ENCODE assay signal across 8 cellular contexts in genomic region chr10:24360286-24361127, GRCh38.
A peak's percentile ranks its signal among the peaks of the same experiment; 100 is the strongest.
DNase-seq lines count a peak whose midpoint lies in the region; ATAC-seq and TF ChIP-seq lines count a peak whose summit lies in the region.

No MANE protein-coding gene starts in this region.

- H3K27me3 ChIP-seq in body of pancreas = no peaks in the 10 kb centered on the region

- peak; percentile 64 for ATAC-seq in GM18499 (IDR thresholded peaks at IDR 0.05; ENCODE audit: insufficient read depth, unreplicated experiment)
- ATAC-seq in HG03064 (IDR thresholded peaks at IDR 0.05; ENCODE audit: low read depth, unreplicated experiment) = peak; percentile 89
- ATAC-seq in body of pancreas = peak; percentile 90

- peaks cover 8% of the 10 kb centered on the region for H3K4me1 ChIP-seq in body of pancreas

- intact Hi-C loops in body of pancreas (cut with DNase I) = loop anchor here (5.0 kb wide), 1 partner anchor 368 kb away; no protein-coding TSS in a partner anchor

- WGBS in body of pancreas, 2 donors = 27 to 28% methylated on average over 12 of the region's 12 CpGs

- H3K4me3 ChIP-seq in body of pancreas = no peak overlapping the region

- peak; percentile 76 for DNase-seq in AG20443 (ENCODE audit: low spot score)
- peak; percentile 74 for DNase-seq in NCI-H82 (lab: John Stamatoyannopoulos, UW)
- peak; percentile 75 to 90 (median 80) for DNase-seq in body of pancreas
- peak; percentile 63 for DNase-seq in iPS-NIHi7 (ENCODE audit: extremely low spot score)
- peak; percentile 18 to 39 for DNase-seq in stimulated activated CD4-positive, alpha-beta T cell treated with anti-CD3 and anti-CD28 coated beads, Interleukin-2, amount 100 ng/mL, for 48 hours
- no peak for DNase-seq in DMS153 (lab: John Stamatoyannopoulos, UW)

- H3K27ac ChIP-seq in body of pancreas = no peak overlapping the region

- no peaks in the 10 kb centered on the region for H3K9me3 ChIP-seq in body of pancreas

- no peaks in the 10 kb centered on the region for H3K36me3 ChIP-seq in body of pancreas (replicated peaks in 1 of 2; ENCODE audit: insufficient read depth in 1 of 2, low read depth in 2 of 2)

- no peak for TF ChIP-seq POLR2A in body of pancreas (IDR thresholded peaks at IDR 0.05)

- peak; percentile 36 to 85 (median 82) for TF ChIP-seq CTCF in body of pancreas (IDR thresholded peaks at IDR 0.05)
